1 cellular context compared by ENCODE assay signal in the genomic region with DNA sequence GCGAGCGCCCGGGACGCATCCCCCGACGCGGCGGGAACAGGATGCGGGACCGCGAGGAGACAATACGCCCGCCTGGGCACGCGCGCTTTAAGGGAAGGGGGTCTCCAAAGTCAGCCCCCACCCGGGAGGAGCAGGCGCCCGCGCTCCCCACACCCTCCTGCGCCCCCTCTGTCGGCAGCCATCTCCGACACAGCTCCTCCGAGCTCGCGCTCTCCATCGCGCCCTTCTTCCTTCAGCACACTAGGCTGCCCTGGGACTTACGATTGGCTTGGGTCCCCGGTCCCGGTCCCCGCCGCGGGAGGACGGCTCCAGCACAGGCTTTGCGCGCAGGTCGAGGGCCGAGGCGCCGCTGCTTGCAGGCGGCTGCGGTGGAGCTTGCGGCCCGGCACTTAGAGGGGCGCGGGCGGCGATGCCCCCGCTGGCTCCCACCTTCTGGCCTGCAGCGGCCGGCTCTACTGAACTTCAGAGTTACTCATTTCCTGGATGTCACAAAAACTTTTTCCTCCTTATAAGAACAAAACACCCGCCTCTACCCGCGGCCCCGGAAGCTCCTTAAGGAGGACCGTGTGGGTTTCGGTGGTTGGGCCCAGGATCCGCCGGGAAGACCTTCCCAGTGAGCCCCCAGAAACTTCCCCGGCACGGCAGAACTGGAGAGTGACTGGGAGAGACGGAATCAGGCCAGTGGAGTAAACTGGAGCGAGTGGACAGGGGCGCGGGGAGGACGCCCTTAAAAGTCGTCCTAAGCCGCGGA.
TF ChIP-seq lines count a peak whose summit lies in the region.

Gene ITPRIP (minus strand): TSS at position 481 of the 751 bp plus-strand sequence. CDS start 22,414 bp downstream, outside the sequence.

TF ChIP-seq in K562, 482 proteins besides CTCF, POLR2A, EP300 and RAD21 (continued from another document):
- TF ChIP-seq, protein P1, sequence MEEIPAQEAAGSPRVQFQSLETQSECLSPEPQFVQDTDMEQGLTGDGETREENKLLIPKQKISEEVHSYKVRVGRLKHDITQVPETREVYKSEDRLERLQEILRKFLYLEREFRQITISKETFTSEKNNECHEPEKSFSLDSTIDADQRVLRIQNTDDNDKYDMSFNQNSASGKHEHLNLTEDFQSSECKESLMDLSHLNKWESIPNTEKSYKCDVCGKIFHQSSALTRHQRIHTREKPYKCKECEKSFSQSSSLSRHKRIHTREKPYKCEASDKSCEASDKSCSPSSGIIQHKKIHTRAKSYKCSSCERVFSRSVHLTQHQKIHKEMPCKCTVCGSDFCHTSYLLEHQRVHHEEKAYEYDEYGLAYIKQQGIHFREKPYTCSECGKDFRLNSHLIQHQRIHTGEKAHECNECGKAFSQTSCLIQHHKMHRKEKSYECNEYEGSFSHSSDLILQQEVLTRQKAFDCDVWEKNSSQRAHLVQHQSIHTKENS (CRISPR knock-in tag; IDR thresholded peaks at IDR 0.05) = no peak
- TF ChIP-seq SRSF1 (IDR thresholded peaks at IDR 0.05; ENCODE audit: low read depth, low read length) = no peak
- TF ChIP-seq HCFC1 (IDR thresholded peaks at IDR 0.05; ENCODE audit: low read depth, low read length) = no peak
- no peak for TF ChIP-seq CREBBP (IDR thresholded peaks at IDR 0.05; ENCODE audit: low read depth, low read length)
- TF ChIP-seq ZNF253 (CRISPR knock-in tag; conservative IDR thresholded peaks at IDR 0.05) = no peak
- TF ChIP-seq, protein P2, sequence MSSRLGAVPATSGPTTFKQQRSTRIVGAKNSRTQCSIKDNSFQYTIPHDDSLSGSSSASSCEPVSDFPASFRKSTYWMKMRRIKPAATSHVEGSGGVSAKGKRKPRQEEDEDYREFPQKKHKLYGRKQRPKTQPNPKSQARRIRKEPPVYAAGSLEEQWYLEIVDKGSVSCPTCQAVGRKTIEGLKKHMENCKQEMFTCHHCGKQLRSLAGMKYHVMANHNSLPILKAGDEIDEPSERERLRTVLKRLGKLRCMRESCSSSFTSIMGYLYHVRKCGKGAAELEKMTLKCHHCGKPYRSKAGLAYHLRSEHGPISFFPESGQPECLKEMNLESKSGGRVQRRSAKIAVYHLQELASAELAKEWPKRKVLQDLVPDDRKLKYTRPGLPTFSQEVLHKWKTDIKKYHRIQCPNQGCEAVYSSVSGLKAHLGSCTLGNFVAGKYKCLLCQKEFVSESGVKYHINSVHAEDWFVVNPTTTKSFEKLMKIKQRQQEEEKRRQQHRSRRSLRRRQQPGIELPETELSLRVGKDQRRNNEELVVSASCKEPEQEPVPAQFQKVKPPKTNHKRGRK (tag; IDR thresholded peaks at IDR 0.05) = no peak
- no peak for TF ChIP-seq ZNF695 (CRISPR knock-in tag; IDR thresholded peaks at IDR 0.05)
- TF ChIP-seq XRCC4 (IDR thresholded peaks at IDR 0.05; ENCODE audit: extremely low read depth, insufficient read depth, insufficient read length) = no peak
TF ChIP-seq in K562: peak in this region for 65.
